ENCODE assay signal across 24 cellular contexts in the genomic region with DNA sequence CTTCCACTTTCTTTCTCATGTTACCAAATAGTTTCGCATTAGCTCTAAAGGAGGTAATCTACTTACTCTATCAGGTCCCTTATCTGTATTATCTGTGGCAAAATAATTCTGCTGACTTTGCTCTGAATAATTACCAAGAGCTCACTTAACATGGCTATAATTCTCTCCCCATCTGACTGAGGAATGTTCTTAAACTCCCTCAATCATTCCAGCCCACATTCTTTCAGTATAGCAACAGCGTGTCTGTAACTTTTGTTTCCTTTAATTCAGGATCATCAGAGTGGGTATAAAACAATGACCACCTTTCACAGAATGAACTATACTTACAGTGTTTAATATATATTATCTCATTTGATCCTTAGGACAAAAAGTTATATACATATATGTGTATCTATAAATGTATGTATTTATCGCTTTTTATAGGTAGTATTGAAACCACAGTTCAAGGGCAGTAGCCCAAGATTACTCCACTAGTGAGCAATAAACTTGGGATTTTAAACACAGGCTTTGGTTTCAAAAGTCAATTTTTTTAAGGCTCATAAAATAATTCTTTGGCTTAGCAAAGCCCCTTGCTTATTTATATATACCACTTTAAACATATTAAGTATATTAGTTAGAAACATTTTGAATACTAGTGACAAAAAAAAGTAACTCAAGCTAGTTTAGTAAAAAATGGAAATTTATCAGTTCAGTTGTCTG. TPM values are rescaled to one million over a fixed set of nuclear protein-coding genes. Genes with fewer than 3 reads are reported as not detected.
DNase-seq lines count a peak whose midpoint lies in the region; ATAC-seq, FAIRE-seq and TF ChIP-seq lines count a peak whose summit lies in the region.
"Had no signal": no experiment of that assay in that cellular context is flagged by ENCODE, and none has a peak within 500 bp of the region (broad histone marks: within the 10 kb centered on the region; RNA-seq: fewer than 3 reads in every experiment).

No MANE protein-coding gene starts in this region.

- no peaks in the 10 kb centered on the region for H3K23me2 ChIP-seq in H1 (ENCODE audit: low read depth, low read length)

- CTCF ChIA-PET in A673 (lab: Charles Lee), result no interaction called here
- CTCF ChIA-PET in H1 (lab: Charles Lee; ENCODE audit: partially characterized antibody), result interaction anchor here (0.7 to 2.2 kb wide), 4 partner anchors 15 to 116 kb away, joined by 3 to 6 read pairs (median 4); no protein-coding TSS in a partner anchor
- CTCF ChIA-PET in PC-3 (lab: Charles Lee), result no interaction called here

- H4K5ac ChIP-seq in H1 (ENCODE audit: insufficient read length, low read depth, low read length), result no peak overlapping the region

- no peaks in the 10 kb centered on the region for H3K9me2 ChIP-seq in PC-3 (replicated peaks; ENCODE audit: low read length)

- ATAC-seq in mucosa of descending colon, result peak; percentile 58
- no peak for ATAC-seq in GM18505 (IDR thresholded peaks at IDR 0.05; ENCODE audit: unreplicated experiment)
- no peak for ATAC-seq in PC-3
- ATAC-seq: left ventricle myocardium superior had no signal

- H3K14ac ChIP-seq in H1 (ENCODE audit: insufficient read length), result no peak overlapping the region

- no peak overlapping the region for H3K4ac ChIP-seq in H1 (replicated peaks; ENCODE audit: insufficient read length, low read depth, low read length)

- POLR2A ChIA-PET in A673 (lab: Charles Lee; ENCODE audit: low non-redundant PET) (no interaction called here), H1 (lab: Charles Lee; ENCODE audit: partially characterized antibody) (interaction anchor here (0.6 to 0.7 kb wide), 2 partner anchors 27 to 1296 kb away, joined by 3 read pairs; no protein-coding TSS in a partner anchor), PC-3 (lab: Charles Lee; ENCODE audit: unreplicated experiment) (no interaction called here)

- H3K23ac ChIP-seq in H1 (ENCODE audit: insufficient read length), result no peak overlapping the region

- H3K4me1 ChIP-seq in A673 (ENCODE audit: insufficient read depth, low read length, poor library complexity, severe bottlenecking) (no peaks in the 10 kb centered on the region), H1 (replicated peaks in 1 of 4; ENCODE audit: control insufficient read depth in 3 of 4, insufficient read depth in 4 of 4, low read length in 3 of 4) (peaks cover 0 to 7% (median 4%) of the 10 kb centered on the region in 4 experiments; a peak in 6 of 7 replicates), mucosa of descending colon (ENCODE audit: low read depth) (peaks cover 14% of the 10 kb centered on the region), PC-3 (ENCODE audit: insufficient read depth, low read length) (no peaks in the 10 kb centered on the region)
- H3K4me1 ChIP-seq: BLaER1, esophagus muscularis mucosa had no signal

- H3F3A ChIP-seq in PC-3 (ENCODE audit: low read length, unreplicated experiment), result no peaks in the 10 kb centered on the region

- H3K27ac ChIP-seq in A673 (ENCODE audit: low read depth, low read length, poor library complexity, severe bottlenecking), result no peak overlapping the region
- H3K27ac ChIP-seq in H1 (ENCODE audit: low read depth, low read length), result no peak overlapping the region
- no peak overlapping the region for H3K27ac ChIP-seq in PC-3 (ENCODE audit: low read length)
- H3K27ac ChIP-seq: BLaER1, esophagus muscularis mucosa, neutrophil had no signal

- no peak overlapping the region for H3K18ac ChIP-seq in H1 (ENCODE audit: extremely low read depth, low read length)

- H2BK5ac ChIP-seq in H1 (ENCODE audit: low read depth, low read length), result no peak overlapping the region

- no peak overlapping the region for H2AFZ ChIP-seq in H1 (ENCODE audit: low read length)
- H2AFZ ChIP-seq in PC-3 (ENCODE audit: low read length), result no peak overlapping the region

- no peak overlapping the region for H4K8ac ChIP-seq in H1 (ENCODE audit: extremely low read depth, insufficient read depth, low read length)

- TF ChIP-seq POLR2A in H1 (IDR thresholded peaks at IDR 0.05; ENCODE audit: control extremely low read depth in 1 of 2, low read depth in 2 of 2, low read length in 2 of 2) (no peak), GM18505 (IDR thresholded peaks at IDR 0.05; ENCODE audit: borderline replicate concordance, extremely low read depth, insufficient read depth, insufficient read length) (no peak)

- H2BK12ac ChIP-seq in H1 (ENCODE audit: low read depth, low read length), result no peak overlapping the region

- DNase-seq in A673 (ENCODE audit: low spot score) (peak; percentile 8), M059J (ENCODE audit: low read depth) (peak; percentile 58), H1 (ENCODE audit: low read depth in 1 of 2, low spot score in 2 of 2) (no peak), mucosa of descending colon (no peak), GM19239 (ENCODE audit: insufficient read length, low spot score) (no peak), PC-3 (no peak), posterior cingulate gyrus (no peak)
- DNase-seq: 8988T; activated naive CD4-positive, alpha-beta T cell treated with anti-CD3 and anti-CD28 coated beads, Interleukin-2, amount 10 ng/mL, durations not matched to agents 7 days and 5 days; activated T-cell treated with anti-CD3 and anti-CD28 coated beads, Interleukin-2, amount 50 U/mL, for 48 hours; aorta; effector memory CD4-positive, alpha-beta T cell; GOT3; Kasumi-1; left ventricle myocardium superior; NCI-H524 treated with DMSO at 0.1 percent for 48 hours; retina; stimulated activated CD8-positive, alpha-beta memory T cell treated with anti-CD3 and anti-CD28 coated beads, Interleukin-4, amount 100 ng/mL, for 48 hours had no signal

- no peak for FAIRE-seq in H1 (lab: Jason Lieb, UNC)
- no peak for FAIRE-seq in GM19239 (lab: Jason Lieb, UNC)
- FAIRE-seq: G401.6, urothelium cell line had no signal

- 88% methylated on average over 3 of the region's 3 CpGs; no CpG with 5 or more reads in 1 of the 2 experiments for WGBS in H1 (ENCODE audit: extremely low coverage in 1 of 2, insufficient coverage in 1 of 2, insufficient read length in 1 of 2, insufficient replicate concordance in 2 of 2, low coverage in 1 of 2, low lambda C conversion rate in 2 of 2, missing lambda C conversion rate in 1 of 2), 2 experiments

- TF ChIP-seq EP300 in H1 (IDR thresholded peaks at IDR 0.05; ENCODE audit: borderline replicate concordance in 1 of 2, low read depth in 2 of 2, low read length in 2 of 2), result no peak

- H3K56ac ChIP-seq in H1 (replicated peaks; ENCODE audit: insufficient read length, low read depth, low read length), result no peak overlapping the region

- H3K9ac ChIP-seq in H1 (replicated peaks in 1 of 4; ENCODE audit: extremely low read depth in 1 of 4, low read depth in 3 of 4, low read length in 3 of 4) (no peak overlapping the region), PC-3 (ENCODE audit: low read length) (no peak overlapping the region)
- H3K9ac ChIP-seq: BLaER1 had no signal

- no peak overlapping the region for H2AK5ac ChIP-seq in H1 (ENCODE audit: low read depth, low read length)

- H2BK20ac ChIP-seq in H1 (ENCODE audit: low read length), result no peak overlapping the region

- H4K91ac ChIP-seq in H1 (replicated peaks; ENCODE audit: insufficient read length, low read length), result no peak overlapping the region

- H3K79me2 ChIP-seq in H1 (ENCODE audit: control insufficient read depth in 1 of 2, insufficient read depth in 2 of 2, low read length in 2 of 2) (no peaks in the 10 kb centered on the region), PC-3 (ENCODE audit: low read length) (no peaks in the 10 kb centered on the region)

- no peaks in the 10 kb centered on the region for H3K9me3 ChIP-seq in A673 (ENCODE audit: low read depth, low read length, poor library complexity, severe bottlenecking)
- no peaks in the 10 kb centered on the region for H3K9me3 ChIP-seq in H1 (ENCODE audit: insufficient read depth in 2 of 2, low read depth in 1 of 2, low read length in 1 of 2)
- no peaks in the 10 kb centered on the region for H3K9me3 ChIP-seq in mucosa of descending colon
- no peaks in the 10 kb centered on the region for H3K9me3 ChIP-seq in PC-3 (ENCODE audit: low read length)
- H3K9me3 ChIP-seq: BLaER1, esophagus muscularis mucosa, neutrophil had no signal

- H3K27me3 ChIP-seq in A673 (replicated peaks; ENCODE audit: insufficient read depth, low read depth, low read length, poor library complexity), result no peaks in the 10 kb centered on the region
- no peaks in the 10 kb centered on the region for H3K27me3 ChIP-seq in H1 (replicated peaks in 1 of 4; ENCODE audit: control insufficient read depth in 3 of 4, extremely low read depth in 1 of 4, insufficient read depth in 3 of 4, low read length in 3 of 4)
- H3K27me3 ChIP-seq in PC-3 (ENCODE audit: low read length), result peaks cover 51% of the 10 kb centered on the region
- H3K27me3 ChIP-seq: BLaER1, neutrophil had no signal

- H4K20me1 ChIP-seq in H1 (replicated peaks in 1 of 2; ENCODE audit: control insufficient read depth in 1 of 2, insufficient read depth in 2 of 2, low read length in 2 of 2) (no peaks in the 10 kb centered on the region), PC-3 (ENCODE audit: low read length) (no peaks in the 10 kb centered on the region)
- H4K20me1 ChIP-seq: BLaER1 had no signal

- H2BK120ac ChIP-seq in H1 (replicated peaks; ENCODE audit: low read depth, low read length), result no peak overlapping the region

- TF ChIP-seq CTCF in A673 (conservative IDR thresholded peaks at IDR 0.05; ENCODE audit: low read depth, low read length), result no peak
- TF ChIP-seq CTCF in H1 (IDR thresholded peaks at IDR 0.05; ENCODE audit: control extremely low read depth in 1 of 3, insufficient read depth in 1 of 3, low read depth in 1 of 3, low read length in 3 of 3), result no peak
- TF ChIP-seq CTCF in mucosa of descending colon (IDR thresholded peaks at IDR 0.05), result no peak
- TF ChIP-seq CTCF in PC-3 (conservative IDR thresholded peaks at IDR 0.05; ENCODE audit: low read depth, low read length), result no peak

- no peak overlapping the region for H3K4me2 ChIP-seq in H1 (ENCODE audit: insufficient read depth in 1 of 2, low read depth in 2 of 2, low read length in 2 of 2)
- H3K4me2 ChIP-seq in PC-3 (ENCODE audit: low read length), result no peak overlapping the region
- H3K4me2 ChIP-seq: BLaER1 had no signal

- BruUV-seq in A673 (replicated peaks; lab: Mats Ljungman, UMichigan), result no TSS peak
- BruUV-seq in PC-3 (replicated peaks; lab: Mats Ljungman, UMichigan), result no TSS peak

- no peak overlapping the region for H2BK15ac ChIP-seq in H1 (ENCODE audit: low read length)

- no peaks in the 10 kb centered on the region for H3K36me3 ChIP-seq in A673 (ENCODE audit: insufficient read depth, low read length, poor library complexity, severe bottlenecking)
- H3K36me3 ChIP-seq in H1 (ENCODE audit: control insufficient read depth in 2 of 4, insufficient read depth in 4 of 4, low read length in 3 of 4), result no peaks in the 10 kb centered on the region
- no peaks in the 10 kb centered on the region for H3K36me3 ChIP-seq in mucosa of descending colon (ENCODE audit: low read depth)
- no peaks in the 10 kb centered on the region for H3K36me3 ChIP-seq in PC-3 (ENCODE audit: low read depth, low read length)
- H3K36me3 ChIP-seq: BLaER1, esophagus muscularis mucosa, neutrophil had no signal

- H3K79me1 ChIP-seq in H1 (ENCODE audit: low read depth, low read length), result no peaks in the 10 kb centered on the region

- H3K4me3 ChIP-seq in A673 (ENCODE audit: low read depth, low read length, poor library complexity, severe bottlenecking), result no peak overlapping the region
- no peak overlapping the region for H3K4me3 ChIP-seq in H1 (ENCODE audit: extremely low read depth in 1 of 4, insufficient read depth in 2 of 4, low read depth in 3 of 4, low read length in 4 of 4)
- H3K4me3 ChIP-seq in mucosa of descending colon, result no peak overlapping the region
- H3K4me3 ChIP-seq in PC-3 (ENCODE audit: low read length), result no peak overlapping the region
- H3K4me3 ChIP-seq: BLaER1, esophagus muscularis mucosa had no signal

- intact Hi-C loops in A673 (cut with micrococcal nuclease; ENCODE audit: unreplicated experiment), result no loop called here
- intact Hi-C loops in mucosa of descending colon (cut with DNase I, micrococcal nuclease), result no loop called here
- intact Hi-C loops in PC-3 (cut with micrococcal nuclease), result loop anchor here (10.0 kb wide), 1 partner anchor 116 kb away; no protein-coding TSS in a partner anchor
- intact Hi-C loops in posterior cingulate gyrus (cut with DNase I), result no loop called here

- TF ChIP-seq RAD21 in H1 (IDR thresholded peaks at IDR 0.05 in 1 of 2, conservative IDR thresholded peaks at IDR 0.05 in 1 of 2; ENCODE audit: low read depth in 2 of 2, low read length in 2 of 2), result no peak

RNA-seq across cellular contexts. Expression of gene ST6GALNAC3, which starts 36.1 kb away (rescaled TPM):
- total RNA-seq in A673 (2021) (0.74 and 1.2 TPM in 2 replicates), mucosa of descending colon (1 to 10 TPM; 5.4 to 9.0 (median 6.7) TPM), PC-3 (2014; rRNA removed) (not detected in 2 replicates)
- total RNA-seq in M059J (2014; rRNA removed; shearing (Covaris generic)), result 0.05 TPM in 1 of 2 replicates, not detected in the other
- total RNA-seq in H1 (2021; fragmentation: NEBNext Ultra II Directional; extraction: Animal tissue kit (Norgen Biotek cat#: 25700)), result 17.2 and 19.0 TPM in 2 replicates
- 2.6 and 4.9 TPM in 2 replicates for polyA plus RNA-seq in H1 (2011; rRNA removed)
- 3.9 TPM for polyA plus RNA-seq in H1 (2011; cell fraction: cytosol; rRNA removed)
- polyA plus RNA-seq in H1 (2011; cell fraction: nucleus; rRNA removed), result 4.0 TPM
- 9.0 to 16.9 TPM (median 11.8 TPM) in 4 replicates for polyA plus RNA-seq in H1 (2012, experiment 1 of 2)
- polyA plus RNA-seq in H1 (2012, experiment 2 of 2), result 0.85 TPM
- polyA plus RNA-seq in H1 (2013, experiment 1 of 2), result 8.6 TPM
- 9.7 TPM for polyA plus RNA-seq in H1 (2013, experiment 2 of 2)
- 28.3 and 46.9 TPM in 2 replicates for polyA minus RNA-seq in H1 (2011; rRNA and poly(A)+ RNA removed)
- polyA minus RNA-seq in H1 (2011; cell fraction: cytosol; rRNA and poly(A)+ RNA removed), result 7.6 TPM
- 52.9 TPM for polyA minus RNA-seq in H1 (2011; cell fraction: nucleus; rRNA and poly(A)+ RNA removed)

Comparison
In these comparisons a context has a peak if more than half of its experiments do, and no peak if none do; other contexts are left out.
1. DNase-seq: peak in A673 (single experiment) and M059J (single experiment); none in H1 (0 of 2), mucosa of descending colon (0 of 3), GM19239 (single experiment), PC-3 (single experiment) and posterior cingulate gyrus (0 of 10).